1 cellular context compared by ENCODE assay signal in genomic region chr17:43384476-43384862, GRCh38.
TF ChIP-seq lines count a peak whose summit lies in the region.

No MANE protein-coding gene starts in this region.

TF ChIP-seq in HepG2, 621 proteins besides CTCF, POLR2A, EP300 and RAD21 (continued from another document and continues in another):
- peak; percentile 68; the same call in 1 of the 2 replicates for TF ChIP-seq ZBTB44 (CRISPR knock-in tag; IDR thresholded peaks at IDR 0.05)
- no peak for TF ChIP-seq BATF2 (CRISPR knock-in tag; IDR thresholded peaks at IDR 0.05)
- TF ChIP-seq RORA (CRISPR knock-in tag; IDR thresholded peaks at IDR 0.05), result no peak
- TF ChIP-seq ZNF841 (CRISPR knock-in tag; IDR thresholded peaks at IDR 0.05; ENCODE audit: borderline replicate concordance), result no peak
- TF ChIP-seq ZHX2 (IDR thresholded peaks at IDR 0.05; ENCODE audit: low read depth), result peak; percentile 47; the same call in 1 of the 2 replicates
- TF ChIP-seq ZHX2 (CRISPR knock-in tag; IDR thresholded peaks at IDR 0.05; ENCODE audit: borderline replicate concordance), result no peak
- no peak for TF ChIP-seq ONECUT2 (CRISPR knock-in tag; IDR thresholded peaks at IDR 0.05)
- TF ChIP-seq U2AF1 (optimal IDR thresholded peaks at IDR 0.05; ENCODE audit: low read depth, low read length), result no peak
- TF ChIP-seq ZBTB1 (CRISPR knock-in tag; IDR thresholded peaks at IDR 0.05; ENCODE audit: borderline replicate concordance), result peak; percentile 59; the same call in 1 of the 2 replicates
- no peak for TF ChIP-seq ZNF781 (CRISPR knock-in tag; IDR thresholded peaks at IDR 0.05; ENCODE audit: borderline replicate concordance, not compliant biosample characterization)
- no peak for TF ChIP-seq HOXA5 (CRISPR knock-in tag; IDR thresholded peaks at IDR 0.05)
- no peak for TF ChIP-seq ZNF512B (CRISPR knock-in tag; IDR thresholded peaks at IDR 0.05; ENCODE audit: borderline replicate concordance)
- peak; percentile 73 for TF ChIP-seq ATF1 (CRISPR knock-in tag; IDR thresholded peaks at IDR 0.05)
- no peak for TF ChIP-seq ZFAT (CRISPR knock-in tag; conservative IDR thresholded peaks at IDR 0.05)
- TF ChIP-seq ZBTB33 (CRISPR knock-in tag; IDR thresholded peaks at IDR 0.05), result peak; percentile 62; the same call in 1 of the 2 replicates
- no peak; the same call in 1 of the 2 replicates for TF ChIP-seq ZNF337 (CRISPR knock-in tag; IDR thresholded peaks at IDR 0.05; ENCODE audit: borderline replicate concordance, low read depth)
- no peak for TF ChIP-seq CCDC6 (CRISPR knock-in tag; IDR thresholded peaks at IDR 0.05)
- TF ChIP-seq TEAD3 (CRISPR knock-in tag; optimal IDR thresholded peaks at IDR 0.05; ENCODE audit: borderline replicate concordance), result peak; percentile 77
- TF ChIP-seq ZFP90 (CRISPR knock-in tag; IDR thresholded peaks at IDR 0.05; ENCODE audit: borderline replicate concordance), result no peak; the same call in 1 of the 2 replicates
- peak; percentile 79; the same call in 1 of the 2 replicates for TF ChIP-seq ZBTB4 (CRISPR knock-in tag; IDR thresholded peaks at IDR 0.05; ENCODE audit: borderline replicate concordance)
- no peak for TF ChIP-seq U2AF2 (IDR thresholded peaks at IDR 0.05; ENCODE audit: low read depth, low read length)
- TF ChIP-seq ZNF672 (CRISPR knock-in tag; IDR thresholded peaks at IDR 0.05), result no peak
- TF ChIP-seq ZC3H13 (CRISPR knock-in tag; IDR thresholded peaks at IDR 0.05), result no peak
- TF ChIP-seq DMTF1 (CRISPR knock-in tag; IDR thresholded peaks at IDR 0.05), result no peak
- no peak for TF ChIP-seq ZKSCAN1 (IDR thresholded peaks at IDR 0.05; ENCODE audit: low read length)
- no peak for TF ChIP-seq ZNF12 (CRISPR knock-in tag; IDR thresholded peaks at IDR 0.05)
- peak; percentile 45 for TF ChIP-seq ZNF605 (CRISPR knock-in tag; IDR thresholded peaks at IDR 0.05)
- peak; percentile 39; the same call in 1 of the 2 replicates for TF ChIP-seq ZNF552 (CRISPR knock-in tag; IDR thresholded peaks at IDR 0.05; ENCODE audit: borderline replicate concordance)
- 0 out of 2 replicates have a peak, but pooled peaks have one; percentile 32 for TF ChIP-seq ELF1 (CRISPR knock-in tag; IDR thresholded peaks at IDR 0.05)
- TF ChIP-seq SIN3B (IDR thresholded peaks at IDR 0.05; ENCODE audit: low read length), result no peak
- peak; percentile 37; the same call in 1 of the 2 replicates for TF ChIP-seq ZNF512 (CRISPR knock-in tag; IDR thresholded peaks at IDR 0.05)
- TF ChIP-seq CEBPB (IDR thresholded peaks at IDR 0.05; ENCODE audit: borderline replicate concordance, low read depth, low read length), result no peak
- peak; percentile 97 for TF ChIP-seq TBX2 (CRISPR knock-in tag; IDR thresholded peaks at IDR 0.05; ENCODE audit: borderline replicate concordance)
